ENCODE assay signal across 9 cellular contexts in genomic region chr14:46048127-46048526, GRCh38.
A peak's percentile ranks its signal among the peaks of the same experiment; 100 is the strongest.
DNase-seq lines count a peak whose midpoint lies in the region; ATAC-seq, FAIRE-seq and TF ChIP-seq lines count a peak whose summit lies in the region.
"Had no signal": no experiment of that assay in that cellular context is flagged by ENCODE, and none has a peak within 500 bp of the region (broad histone marks: within the 10 kb centered on the region; RNA-seq: fewer than 3 reads in every experiment).

No MANE protein-coding gene starts in this region.

- DNase-seq in GM10248 (ENCODE audit: extremely low spot score) (no peak), NCI-H446 treated with DMSO at 0.1 percent for 48 hours (lab: John Stamatoyannopoulos, UW) (peak; percentile 74), endothelial cell (ENCODE audit: low spot score) (peak; percentile 59), NCI-H774 (lab: John Stamatoyannopoulos, UW) (no peak), dedifferentiated amniotic fluid mesenchymal stem cell (ENCODE audit: extremely low spot score) (no peak), NCI-H2029 treated with DMSO at 0.1 percent for 48 hours (lab: John Stamatoyannopoulos, UW) (no peak)
- DNase-seq: NCI-H2227 treated with DMSO at 0.1 percent for 48 hours had no signal

- TF ChIP-seq CTCF in GM10248 (IDR thresholded peaks at IDR 0.05; ENCODE audit: control extremely low read depth, extremely low read depth, low read depth, missing control alignments) (peak; percentile 46), endothelial cell (IDR thresholded peaks at IDR 0.05; ENCODE audit: unreplicated experiment) (no peak)

- no peaks in the 10 kb centered on the region for H3K4me1 Mint-ChIP-seq in endothelial cell (ENCODE audit: unreplicated experiment)

- no peaks in the 10 kb centered on the region for H3K27me3 Mint-ChIP-seq in endothelial cell (ENCODE audit: unreplicated experiment)

- peak; percentile 39 for FAIRE-seq in A204.1 (lab: Jason Lieb, UNC)

- H3K9me3 Mint-ChIP-seq in endothelial cell (ENCODE audit: unreplicated experiment), result no peaks in the 10 kb centered on the region

- ATAC-seq in HG02642 (IDR thresholded peaks at IDR 0.05; ENCODE audit: poor library complexity, unreplicated experiment), result no peak

- CTCF ChIA-PET in GM10248 (lab: Yijun Ruan, JAX), result interaction anchor here (0.6 kb wide), 1 partner anchor 22 kb away, joined by 3 read pairs; no protein-coding TSS in a partner anchor

- H3K4me3 Mint-ChIP-seq in endothelial cell (ENCODE audit: unreplicated experiment), result no peak overlapping the region

- POLR2A ChIA-PET in GM10248 (lab: Yijun Ruan, JAX), result no interaction called here

- no peak overlapping the region for H3K27ac Mint-ChIP-seq in endothelial cell (ENCODE audit: unreplicated experiment)

- no peaks in the 10 kb centered on the region for H3K36me3 Mint-ChIP-seq in endothelial cell (ENCODE audit: low read depth, unreplicated experiment)

Comparison
In these comparisons a context has a peak if more than half of its experiments do, and no peak if none do; other contexts are left out.
1. DNase-seq: peak in NCI-H446 treated with DMSO at 0.1 percent for 48 hours (single experiment) and endothelial cell (single experiment); none in GM10248 (single experiment), NCI-H774 (single experiment), dedifferentiated amniotic fluid mesenchymal stem cell (single experiment) and NCI-H2029 treated with DMSO at 0.1 percent for 48 hours (single experiment).